8 cellular contexts compared by ENCODE assay signal in the genomic region with DNA sequence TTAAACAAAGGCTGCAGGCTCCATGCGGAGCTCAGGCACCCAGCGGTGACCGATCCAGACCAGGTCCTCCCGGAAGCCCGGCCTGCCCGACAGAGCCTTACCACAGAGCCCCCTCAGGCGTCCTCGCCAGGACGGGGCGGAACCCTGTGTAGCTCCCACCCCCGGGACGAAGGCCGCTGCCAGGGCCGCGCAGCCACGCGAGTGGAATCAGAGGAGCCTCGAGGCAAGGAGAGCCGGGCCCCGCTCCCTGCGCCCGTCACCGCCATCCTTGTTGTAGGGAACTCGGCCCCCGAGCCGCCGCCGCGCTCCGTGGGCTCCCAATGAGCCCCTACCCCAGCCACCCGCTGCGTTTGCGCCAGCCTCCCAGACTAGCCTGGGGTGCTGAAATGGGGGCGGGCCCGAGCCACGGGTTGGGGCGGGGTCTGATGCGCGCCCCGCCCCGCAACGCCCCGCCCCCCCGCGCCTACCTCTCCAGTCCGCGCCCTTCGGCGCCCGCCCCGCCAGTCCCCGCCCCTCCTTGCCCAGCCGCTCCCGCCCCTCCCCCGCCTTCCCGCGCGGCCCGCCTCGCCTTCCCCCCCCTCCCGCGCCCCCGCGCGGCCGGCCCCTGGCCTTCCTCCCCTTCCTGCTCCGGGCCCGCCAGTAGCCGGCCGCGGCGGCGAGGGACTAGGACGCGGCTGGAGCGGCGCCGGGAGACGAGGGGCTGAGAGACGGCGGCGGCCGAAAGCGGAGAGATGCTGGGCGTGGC. TPM values are rescaled to one million over a fixed set of nuclear protein-coding genes. Genes with fewer than 3 reads are reported as not detected.
DNase-seq lines count a peak whose midpoint lies in the region; ATAC-seq and TF ChIP-seq lines count a peak whose summit lies in the region.

A gene with protein sequence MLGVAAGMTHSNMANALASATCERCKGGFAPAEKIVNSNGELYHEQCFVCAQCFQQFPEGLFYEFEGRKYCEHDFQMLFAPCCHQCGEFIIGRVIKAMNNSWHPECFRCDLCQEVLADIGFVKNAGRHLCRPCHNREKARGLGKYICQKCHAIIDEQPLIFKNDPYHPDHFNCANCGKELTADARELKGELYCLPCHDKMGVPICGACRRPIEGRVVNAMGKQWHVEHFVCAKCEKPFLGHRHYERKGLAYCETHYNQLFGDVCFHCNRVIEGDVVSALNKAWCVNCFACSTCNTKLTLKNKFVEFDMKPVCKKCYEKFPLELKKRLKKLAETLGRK (plus strand): TSS at position 639 of the 745 bp plus-strand sequence. CDS start 93 bp downstream, at position 732.

- peaks cover 43% of the 10 kb centered on the region for H3K4me1 Mint-ChIP-seq in type B pancreatic cell (ENCODE audit: unreplicated experiment)

- H3K4me3 ChIP-seq in GM12865 (ENCODE audit: low read depth, low read length) (peak within 1 kb of the TSS; percentile 92), adipocyte (ENCODE audit: low read length) (peak within 1 kb of the TSS; percentile 89)

- H3K4me3 Mint-ChIP-seq in type B pancreatic cell, result peak within 1 kb of the TSS; percentile 99

- no peaks in the 10 kb centered on the region for H3K36me3 Mint-ChIP-seq in type B pancreatic cell

- H3K9me3 Mint-ChIP-seq in type B pancreatic cell, result no peaks in the 10 kb centered on the region

- H3K9me3 ChIP-seq in adipocyte (ENCODE audit: control insufficient read depth, low read length), result no peaks in the 10 kb centered on the region

- peak; percentile 93 for DNase-seq in GM12865 (ENCODE audit: low read depth)
- peak; percentile 52 for DNase-seq in NCI-H1092 (lab: John Stamatoyannopoulos, UW)
- peak; percentile 85 for DNase-seq in T follicular helper cell (ENCODE audit: low read depth)
- DNase-seq in adipocyte (ENCODE audit: low read depth), result peak; percentile 96
- peak; percentile 96 for DNase-seq in cardiac septum (ENCODE audit: low spot score)
- DNase-seq in posterior cingulate gyrus, result peak; percentile 73 to 96 (median 86)
- peak; percentile 89 for DNase-seq in type B pancreatic cell (ENCODE audit: extremely low spot score, unreplicated experiment)

- H3K4me1 ChIP-seq in adipocyte (ENCODE audit: control insufficient read depth, insufficient read depth, low read length), result peaks cover 32% of the 10 kb centered on the region

- H3K9ac ChIP-seq in adipocyte (ENCODE audit: low read length), result peak within 1 kb of the TSS; percentile 95

- intact Hi-C loops in cardiac septum (cut with DNase I), result no loop called here
- intact Hi-C loops in posterior cingulate gyrus (cut with DNase I), result loop anchor here (10.0 kb wide), 1 partner anchor 89 kb away; the partner anchor contains the start of gene GCC2

- peak; percentile 81 for ATAC-seq in HG02588 (IDR thresholded peaks at IDR 0.05; ENCODE audit: unreplicated experiment)

- H3K27ac Mint-ChIP-seq in type B pancreatic cell, result peak within 1 kb of the TSS; percentile 97

- H3K36me3 ChIP-seq in adipocyte (ENCODE audit: control insufficient read depth, insufficient read depth, low read length, severe bottlenecking), result no peaks in the 10 kb centered on the region

- no peaks in the 10 kb centered on the region for H3K27me3 ChIP-seq in adipocyte (replicated peaks; ENCODE audit: control insufficient read depth, insufficient read depth, low read length)

- no peak for TF ChIP-seq CTCF in GM12865 (IDR thresholded peaks at IDR 0.05; ENCODE audit: insufficient read depth, low read depth, low read length, missing control alignments)
- peak; percentile 17 for TF ChIP-seq CTCF in type B pancreatic cell (conservative IDR thresholded peaks at IDR 0.05)

- no peaks in the 10 kb centered on the region for H3K27me3 Mint-ChIP-seq in type B pancreatic cell

RNA-seq across cellular contexts. Expression of the gene that starts here (rescaled TPM):
- total RNA-seq in cardiac septum, result 121 TPM
- 40.9 and 43.5 TPM in 2 replicates for total RNA-seq in type B pancreatic cell (ENCODE audit: low replicate concordance)

Comparison
In these comparisons a context has a peak if more than half of its experiments do, and no peak if none do; other contexts are left out.
1. Peak in every context shown above with its lines: DNase-seq, ATAC-seq and H3K4me3 ChIP-seq.